8 cellular contexts compared by ENCODE assay signal in genomic region chr16:53052519-53053501, GRCh38. TPM values are rescaled to one million over a fixed set of nuclear protein-coding genes. Genes with fewer than 3 reads are reported as not detected.
DNase-seq lines count a peak whose midpoint lies in the region; ATAC-seq, FAIRE-seq and TF ChIP-seq lines count a peak whose summit lies in the region.

CHD9NB (minus strand) TSS chr16:53052897; CDS start chr16:53044158, 8,739 bp downstream.

- BruUV-seq in endothelial cell of umbilical vein (replicated peaks; lab: Mats Ljungman, UMichigan), result no TSS peak

- H3K79me2 ChIP-seq in endothelial cell of umbilical vein (ENCODE audit: control insufficient read depth, insufficient read depth, low read length) (peaks cover 6% of the 10 kb centered on the region), parathyroid adenoma (peaks cover 17% of the 10 kb centered on the region)

- no peak for ATAC-seq in gastrocnemius medialis

- H3K27ac ChIP-seq in BLaER1 (0 out of 2 replicates have a peak within 1 kb of the TSS, but pooled peaks have one; percentile 20), endothelial cell of umbilical vein (ENCODE audit: insufficient read depth, low read depth, low read length) (peak within 1 kb of the TSS; percentile 57), parathyroid adenoma (no peak within 1 kb of the TSS), gastrocnemius medialis (no peak within 1 kb of the TSS)

- DNase-seq in RCC 7860 (ENCODE audit: low spot score) (peak; percentile 84), endothelial cell of umbilical vein (ENCODE audit: low read depth, low spot score) (peak; percentile 76), gastrocnemius medialis (no peak), NCI-H1092 treated with DMSO at 0.1 percent for 48 hours (lab: John Stamatoyannopoulos, UW) (no peak), SHP77 (lab: John Stamatoyannopoulos, UW) (no peak)

- FAIRE-seq in RCC 7860 (lab: Jason Lieb, UNC) (peak; percentile 62), endothelial cell of umbilical vein (lab: Jason Lieb, UNC) (peak; percentile 91)

- H3K4me3 ChIP-seq in BLaER1, result no peak within 1 kb of the TSS
- peak within 1 kb of the TSS in 1 of 3 experiments; percentile 50 for H3K4me3 ChIP-seq in endothelial cell of umbilical vein (replicated peaks in 1 of 3; ENCODE audit: insufficient read depth in 1 of 3, low read depth in 1 of 3, low read length in 3 of 3)
- H3K4me3 ChIP-seq in parathyroid adenoma (ENCODE audit: low read depth, low read length), result no peak within 1 kb of the TSS
- H3K4me3 ChIP-seq in gastrocnemius medialis, result no peak within 1 kb of the TSS

- in situ Hi-C loops in GM18951 (cut with MboI; ENCODE audit: low sequenced_read_pairs, unreplicated experiment) (no loop called here), gastrocnemius medialis (cut with MboI; ENCODE audit: low sequenced_read_pairs in 4 of 4) (loop anchor here (10.0 to 25.0 kb wide), 4 partner anchors 102 to 152 kb away; no protein-coding TSS in a partner anchor)

- H2AFZ ChIP-seq in endothelial cell of umbilical vein (ENCODE audit: low read depth, low read length) (peak within 1 kb of the TSS; percentile 95), parathyroid adenoma (peak within 1 kb of the TSS; percentile 65)

- POLR2A ChIA-PET in endothelial cell of umbilical vein (lab: Charles Lee), result interaction anchor here (0.7 kb wide), 1 partner anchor 202 kb away, joined by 3 read pairs; no protein-coding TSS in a partner anchor

- peak within 1 kb of the TSS; percentile 45 for H3K4me2 ChIP-seq in BLaER1
- peak within 1 kb of the TSS; percentile 55 for H3K4me2 ChIP-seq in endothelial cell of umbilical vein (ENCODE audit: insufficient read depth, low read length)
- H3K4me2 ChIP-seq in parathyroid adenoma (ENCODE audit: low read length), result no peak within 1 kb of the TSS

- TF ChIP-seq POLR2A in GM18951 (IDR thresholded peaks at IDR 0.05; ENCODE audit: extremely low read depth, insufficient read depth, insufficient read length) (peak; percentile 36), endothelial cell of umbilical vein (IDR thresholded peaks at IDR 0.05; ENCODE audit: low read depth, low read length) (peak; percentile 82), gastrocnemius medialis (IDR thresholded peaks at IDR 0.05) (no peak)

- TF ChIP-seq CTCF in endothelial cell of umbilical vein (IDR thresholded peaks at IDR 0.05; ENCODE audit: extremely low read depth in 1 of 2, insufficient read depth in 1 of 2, low read depth in 1 of 2, low read length in 2 of 2), result no peak
- no peak for TF ChIP-seq CTCF in parathyroid adenoma (IDR thresholded peaks at IDR 0.05)
- no peak for TF ChIP-seq CTCF in gastrocnemius medialis (IDR thresholded peaks at IDR 0.05 in 4 of 5, conservative IDR thresholded peaks at IDR 0.05 in 1 of 5)

- H3K27me3 ChIP-seq in BLaER1, result no peaks in the 10 kb centered on the region
- no peaks in the 10 kb centered on the region for H3K27me3 ChIP-seq in endothelial cell of umbilical vein (ENCODE audit: control insufficient read depth in 2 of 2, insufficient read depth in 2 of 2, low read length in 2 of 2)
- no peaks in the 10 kb centered on the region for H3K27me3 ChIP-seq in parathyroid adenoma (ENCODE audit: control insufficient read depth, insufficient read depth, low read length)
- H3K27me3 ChIP-seq in gastrocnemius medialis, result no peaks in the 10 kb centered on the region

- H4K20me1 ChIP-seq in BLaER1, result no peaks in the 10 kb centered on the region
- no peaks in the 10 kb centered on the region for H4K20me1 ChIP-seq in endothelial cell of umbilical vein (replicated peaks; ENCODE audit: control insufficient read depth, extremely low read depth, insufficient read depth, low read length)

- CTCF ChIA-PET in endothelial cell of umbilical vein (lab: Charles Lee), result interaction anchor here (0.7 to 5.6 kb wide), 10 partner anchors 46 to 457 kb away, joined by 3 to 62 read pairs (median 6); no protein-coding TSS in a partner anchor

- H3K36me3 ChIP-seq in BLaER1 (no peaks in the 10 kb centered on the region), endothelial cell of umbilical vein (ENCODE audit: control insufficient read depth in 2 of 2, extremely low read depth in 1 of 2, insufficient read depth in 2 of 2, low read length in 2 of 2) (no peaks in the 10 kb centered on the region), parathyroid adenoma (ENCODE audit: control insufficient read depth, insufficient read depth, low read length) (no peaks in the 10 kb centered on the region), gastrocnemius medialis (no peaks in the 10 kb centered on the region)

- H3K4me1 ChIP-seq in BLaER1 (peaks cover 39% of the 10 kb centered on the region), endothelial cell of umbilical vein (ENCODE audit: control insufficient read depth, extremely low read depth, insufficient read depth, low read length) (peaks cover 26% of the 10 kb centered on the region), parathyroid adenoma (peaks cover 10% of the 10 kb centered on the region), gastrocnemius medialis (peaks cover 13 to 32% of the 10 kb centered on the region in 2 donors)

- intact Hi-C loops in endothelial cell of umbilical vein (cut with micrococcal nuclease) (loop anchor here (10.0 kb wide), 2 partner anchors 382 to 452 kb away; partner anchors contain the start of genes AKTIP and RBL2), gastrocnemius medialis (cut with DNase I; ENCODE audit: low total_unique reads) (loop anchor here (5.0 to 10.0 kb wide), 3 partner anchors 169 to 452 kb away; partner anchors contain the start of genes AKTIP and RBL2)

- H3K9me1 ChIP-seq in endothelial cell of umbilical vein (replicated peaks; ENCODE audit: control insufficient read depth, extremely low read depth, insufficient read depth, low read length), result no peaks in the 10 kb centered on the region

- dilution Hi-C loops in endothelial cell of umbilical vein (cut with MboI; ENCODE audit: extremely low pct_ligation_motif_present, low sequenced_read_pairs), result no loop called here

- no peaks in the 10 kb centered on the region for H3K9me3 ChIP-seq in BLaER1
- no peaks in the 10 kb centered on the region for H3K9me3 ChIP-seq in endothelial cell of umbilical vein (replicated peaks; ENCODE audit: control insufficient read depth, insufficient read depth, low read length)
- no peaks in the 10 kb centered on the region for H3K9me3 ChIP-seq in parathyroid adenoma (ENCODE audit: control insufficient read depth, low read length)
- no peaks in the 10 kb centered on the region for H3K9me3 ChIP-seq in gastrocnemius medialis

- H3K9ac ChIP-seq in BLaER1, result no peak within 1 kb of the TSS
- no peak within 1 kb of the TSS for H3K9ac ChIP-seq in endothelial cell of umbilical vein (replicated peaks; ENCODE audit: extremely low read depth, insufficient read depth, low read length)
- H3K9ac ChIP-seq in parathyroid adenoma, result no peak within 1 kb of the TSS

TF ChIP-seq in endothelial cell of umbilical vein, 7 proteins besides CTCF, POLR2A, EP300 and RAD21:
- TF ChIP-seq MAX (IDR thresholded peaks at IDR 0.05; ENCODE audit: insufficient read depth, insufficient read length) (no peak), MYC (IDR thresholded peaks at IDR 0.05; ENCODE audit: low read depth, low read length) (no peak), POLR2AphosphoS5 (IDR thresholded peaks at IDR 0.05; ENCODE audit: insufficient read depth, low read depth, low read length) (peak; percentile 76), JUN (IDR thresholded peaks at IDR 0.05; ENCODE audit: borderline replicate concordance, insufficient read depth, insufficient read length, low read depth) (peak; percentile 19), FOS (IDR thresholded peaks at IDR 0.05; ENCODE audit: borderline replicate concordance, insufficient read depth, low read length) (peak; percentile 65), EZH2 (IDR thresholded peaks at IDR 0.05; ENCODE audit: borderline replicate concordance, low read depth, low read length, severe bottlenecking) (no peak), GATA2 (IDR thresholded peaks at IDR 0.05; ENCODE audit: insufficient read depth, insufficient read length, low read depth, low read length) (no peak)

RNA-seq across cellular contexts. Expression of gene CHD9NB, which starts in this region (rescaled TPM):
- 0.66 and 1.7 TPM in 2 replicates for total RNA-seq in endothelial cell of umbilical vein
- polyA plus RNA-seq in endothelial cell of umbilical vein, result 0.35 and 0.44 TPM in 2 replicates
- polyA plus RNA-seq in endothelial cell of umbilical vein (2011; cell fraction: cytosol; rRNA removed), result 0.58 TPM in 2 replicates
- 0.94 and 1.2 TPM in 2 replicates for polyA plus RNA-seq in endothelial cell of umbilical vein (2011; cell fraction: nucleus; rRNA removed)
- polyA plus RNA-seq in endothelial cell of umbilical vein (2012), result 0.71 and 1.5 TPM in 2 replicates
- 0.53 and 1.4 TPM in 2 replicates for polyA minus RNA-seq in endothelial cell of umbilical vein
- polyA minus RNA-seq in endothelial cell of umbilical vein (2011; cell fraction: cytosol; rRNA and poly(A)+ RNA removed), result not detected
- 0.72 and 1.3 TPM in 2 replicates for polyA minus RNA-seq in endothelial cell of umbilical vein (2011; cell fraction: nucleus; rRNA and poly(A)+ RNA removed)
- under 1 TPM in 2 of 4 donors, not detected in 2; 0.13 to 0.72 TPM for total RNA-seq in gastrocnemius medialis

Comparison
In these comparisons a context has a peak if more than half of its experiments do, and no peak if none do; other contexts are left out.
1. H3K27ac ChIP-seq: peak in BLaER1 (single experiment) and endothelial cell of umbilical vein (single experiment); none in parathyroid adenoma (single experiment) and gastrocnemius medialis (0 of 4).
2. POLR2A ChIP-seq: peak in GM18951 (single experiment) and endothelial cell of umbilical vein (single experiment); none in gastrocnemius medialis (0 of 2).
3. DNase-seq: peak in RCC 7860 (single experiment) and endothelial cell of umbilical vein (single experiment); none in gastrocnemius medialis (0 of 2), NCI-H1092 treated with DMSO at 0.1 percent for 48 hours (single experiment) and SHP77 (0 of 2).